17 cellular contexts compared by ENCODE assay signal in genomic region chr1:151176514-151177045, GRCh38. TPM values are rescaled to one million over a fixed set of nuclear protein-coding genes. Genes with fewer than 3 reads are reported as not detected.
A peak's percentile ranks its signal among the peaks of the same experiment; 100 is the strongest.
DNase-seq lines count a peak whose midpoint lies in the region; ATAC-seq and TF ChIP-seq lines count a peak whose summit lies in the region.
"Had no signal": no experiment of that assay in that cellular context is flagged by ENCODE, and none has a peak within 500 bp of the region (broad histone marks: within the 10 kb centered on the region; RNA-seq: fewer than 3 reads in every experiment).

No MANE protein-coding gene starts in this region.

- H3K4me3 ChIP-seq in gastroesophageal sphincter: no peak overlapping the region

- H3K9me3 Mint-ChIP-seq in activated naive CD4-positive, alpha-beta T cell treated with anti-CD3 and anti-CD28 coated beads, Interleukin-2, amount 10 ng/mL, durations not matched to agents 7 days and 5 days: no peaks in the 10 kb centered on the region
- no peaks in the 10 kb centered on the region for H3K9me3 Mint-ChIP-seq in activated naive CD4-positive, alpha-beta T cell treated with anti-CD3 and anti-CD28 coated beads, Interleukin-2, amount 50 U/mL, for 72 hours
- H3K9me3 Mint-ChIP-seq in activated T-helper 1 cell treated with anti-CD3 and anti-CD28 coated beads, Interleukin-12 subunit alpha, Interleukin-12 subunit beta, Interleukin-2, Interleukin-4 antibody, amounts not matched to agents 30 ng/mL and 10 ng/mL and 1 ng/mL, durations not matched to agents 14 hours and 24 hours and 36 hours: no peaks in the 10 kb centered on the region
- no peaks in the 10 kb centered on the region for H3K9me3 Mint-ChIP-seq in stimulated activated effector memory CD8-positive, alpha-beta T cell treated with anti-CD3 and anti-CD28 coated beads, Interleukin-12 subunit alpha, Interleukin-12 subunit beta, amount 100 ng/mL, for 72 hours
- H3K9me3 Mint-ChIP-seq: HFFc6 had no signal

- TF ChIP-seq EP300 in gastroesophageal sphincter (IDR thresholded peaks at IDR 0.05): no peak

- H3K27ac Mint-ChIP-seq in activated naive CD4-positive, alpha-beta T cell treated with anti-CD3 and anti-CD28 coated beads, Interleukin-2, amount 10 ng/mL, durations not matched to agents 7 days and 5 days: peak overlapping the region; percentile 47
- peak overlapping the region in 1 of 2 donors; percentile 70 for H3K27ac Mint-ChIP-seq in activated naive CD4-positive, alpha-beta T cell treated with anti-CD3 and anti-CD28 coated beads, Interleukin-2, amount 50 U/mL, for 72 hours
- peak overlapping the region; percentile 66 for H3K27ac Mint-ChIP-seq in activated T-helper 1 cell treated with anti-CD3 and anti-CD28 coated beads, Interleukin-12 subunit alpha, Interleukin-12 subunit beta, Interleukin-2, Interleukin-4 antibody, amounts not matched to agents 30 ng/mL and 10 ng/mL and 1 ng/mL, durations not matched to agents 14 hours and 24 hours and 36 hours
- H3K27ac Mint-ChIP-seq in stimulated activated effector memory CD8-positive, alpha-beta T cell treated with anti-CD3 and anti-CD28 coated beads, Interleukin-12 subunit alpha, Interleukin-12 subunit beta, amount 100 ng/mL, for 72 hours: peak overlapping the region; percentile 75

- peak overlapping the region in 3 of 4 donors; percentile 57 to 79 (median 59) for H3K27ac ChIP-seq in gastroesophageal sphincter
- H3K27ac ChIP-seq: C4-2B had no signal

- intact Hi-C loops in activated T-helper 1 cell treated with anti-CD3 and anti-CD28 coated beads, Interleukin-12 subunit alpha, Interleukin-12 subunit beta, Interleukin-2, Interleukin-4 antibody, amounts not matched to agents 30 ng/mL and 10 ng/mL and 1 ng/mL, durations not matched to agents 14 hours and 24 hours and 36 hours (cut with micrococcal nuclease): no loop called here

- no peaks in the 10 kb centered on the region for H3K9me3 ChIP-seq in gastroesophageal sphincter
- H3K9me3 ChIP-seq: Caco-2 had no signal

- TF ChIP-seq CTCF in gastroesophageal sphincter (IDR thresholded peaks at IDR 0.05): no peak

- H3K4me1 ChIP-seq in gastroesophageal sphincter: peaks cover 0 to 30% (median 10%) of the 10 kb centered on the region in 3 donors
- H3K4me1 ChIP-seq: Caco-2 had no signal

- no peak for ATAC-seq in activated naive CD4-positive, alpha-beta T cell treated with anti-CD3 and anti-CD28 coated beads, Interleukin-2, amount 50 U/mL, for 72 hours
- ATAC-seq in gastroesophageal sphincter (no peak), GM19035 (IDR thresholded peaks at IDR 0.05; ENCODE audit: unreplicated experiment) (no peak), HG03039 (IDR thresholded peaks at IDR 0.05; ENCODE audit: unreplicated experiment) (no peak), HG03378 (IDR thresholded peaks at IDR 0.05; ENCODE audit: unreplicated experiment) (no peak)
- ATAC-seq in stimulated activated effector memory CD8-positive, alpha-beta T cell treated with anti-CD3 and anti-CD28 coated beads, Interleukin-12 subunit alpha, Interleukin-12 subunit beta, amount 100 ng/mL, for 72 hours: no peak

- no peaks in the 10 kb centered on the region for H3K27me3 ChIP-seq in gastroesophageal sphincter

- H3K4me3 Mint-ChIP-seq in activated naive CD4-positive, alpha-beta T cell treated with anti-CD3 and anti-CD28 coated beads, Interleukin-2, amount 10 ng/mL, durations not matched to agents 7 days and 5 days: no peak overlapping the region
- H3K4me3 Mint-ChIP-seq in activated T-helper 1 cell treated with anti-CD3 and anti-CD28 coated beads, Interleukin-12 subunit alpha, Interleukin-12 subunit beta, Interleukin-2, Interleukin-4 antibody, amounts not matched to agents 30 ng/mL and 10 ng/mL and 1 ng/mL, durations not matched to agents 14 hours and 24 hours and 36 hours: no peak overlapping the region
- no peak overlapping the region for H3K4me3 Mint-ChIP-seq in stimulated activated effector memory CD8-positive, alpha-beta T cell treated with anti-CD3 and anti-CD28 coated beads, Interleukin-12 subunit alpha, Interleukin-12 subunit beta, amount 100 ng/mL, for 72 hours
- H3K4me3 Mint-ChIP-seq: HFFc6 had no signal

- H3K4me1 Mint-ChIP-seq in activated naive CD4-positive, alpha-beta T cell treated with anti-CD3 and anti-CD28 coated beads, Interleukin-2, amount 10 ng/mL, durations not matched to agents 7 days and 5 days: no peaks in the 10 kb centered on the region
- peaks cover 4% of the 10 kb centered on the region for H3K4me1 Mint-ChIP-seq in activated T-helper 1 cell treated with anti-CD3 and anti-CD28 coated beads, Interleukin-12 subunit alpha, Interleukin-12 subunit beta, Interleukin-2, Interleukin-4 antibody, amounts not matched to agents 30 ng/mL and 10 ng/mL and 1 ng/mL, durations not matched to agents 14 hours and 24 hours and 36 hours (ENCODE audit: low read depth)
- peaks cover 12% of the 10 kb centered on the region for H3K4me1 Mint-ChIP-seq in stimulated activated effector memory CD8-positive, alpha-beta T cell treated with anti-CD3 and anti-CD28 coated beads, Interleukin-12 subunit alpha, Interleukin-12 subunit beta, amount 100 ng/mL, for 72 hours

- CTCF ChIA-PET in activated naive CD4-positive, alpha-beta T cell treated with anti-CD3 and anti-CD28 coated beads, Interleukin-2, amount 10 ng/mL, durations not matched to agents 7 days and 5 days (lab: Charles Lee): interaction anchor here (0.6 to 1.4 kb wide), 5 partner anchors 8 to 485 kb away, joined by 3 to 4 read pairs (median 4); partner anchors contain the start of genes LYSMD1 and SCNM1

- DNase-seq in activated naive CD4-positive, alpha-beta T cell treated with anti-CD3 and anti-CD28 coated beads, Interleukin-2, amount 10 ng/mL, durations not matched to agents 7 days and 5 days: no peak
- no peak for DNase-seq in activated naive CD4-positive, alpha-beta T cell treated with anti-CD3 and anti-CD28 coated beads, Interleukin-2, amount 50 U/mL, for 72 hours (ENCODE audit: low spot score in 2 of 2)
- no peak for DNase-seq in activated T-helper 1 cell treated with anti-CD3 and anti-CD28 coated beads, Interleukin-12 subunit alpha, Interleukin-12 subunit beta, Interleukin-2, Interleukin-4 antibody, amounts not matched to agents 30 ng/mL and 10 ng/mL and 1 ng/mL, durations not matched to agents 14 hours and 24 hours and 36 hours (ENCODE audit: low spot score)
- DNase-seq in stimulated activated effector memory CD8-positive, alpha-beta T cell treated with anti-CD3 and anti-CD28 coated beads, Interleukin-12 subunit alpha, Interleukin-12 subunit beta, amount 100 ng/mL, for 72 hours (ENCODE audit: low spot score in 2 of 2): no peak
- DNase-seq: GOT3, HFFc6, NCI-H1417, NCI-H1930, SIG-M5 had no signal

- peaks cover 55% of the 10 kb centered on the region for H3K36me3 Mint-ChIP-seq in activated naive CD4-positive, alpha-beta T cell treated with anti-CD3 and anti-CD28 coated beads, Interleukin-2, amount 10 ng/mL, durations not matched to agents 7 days and 5 days
- H3K36me3 Mint-ChIP-seq in activated naive CD4-positive, alpha-beta T cell treated with anti-CD3 and anti-CD28 coated beads, Interleukin-2, amount 50 U/mL, for 72 hours: peaks cover 10 to 13% of the 10 kb centered on the region in 2 donors
- H3K36me3 Mint-ChIP-seq in activated T-helper 1 cell treated with anti-CD3 and anti-CD28 coated beads, Interleukin-12 subunit alpha, Interleukin-12 subunit beta, Interleukin-2, Interleukin-4 antibody, amounts not matched to agents 30 ng/mL and 10 ng/mL and 1 ng/mL, durations not matched to agents 14 hours and 24 hours and 36 hours (ENCODE audit: low read depth): peaks cover 47% of the 10 kb centered on the region
- H3K36me3 Mint-ChIP-seq in stimulated activated effector memory CD8-positive, alpha-beta T cell treated with anti-CD3 and anti-CD28 coated beads, Interleukin-12 subunit alpha, Interleukin-12 subunit beta, amount 100 ng/mL, for 72 hours: peaks cover 97% of the 10 kb centered on the region

- WGBS in gastroesophageal sphincter (ENCODE audit: low coverage in 1 of 2), 2 donors: 80 to 90% methylated on average over 2 to 9 of the region's 17 CpGs

- no peaks in the 10 kb centered on the region for H3K27me3 Mint-ChIP-seq in activated naive CD4-positive, alpha-beta T cell treated with anti-CD3 and anti-CD28 coated beads, Interleukin-2, amount 10 ng/mL, durations not matched to agents 7 days and 5 days
- no peaks in the 10 kb centered on the region for H3K27me3 Mint-ChIP-seq in activated T-helper 1 cell treated with anti-CD3 and anti-CD28 coated beads, Interleukin-12 subunit alpha, Interleukin-12 subunit beta, Interleukin-2, Interleukin-4 antibody, amounts not matched to agents 30 ng/mL and 10 ng/mL and 1 ng/mL, durations not matched to agents 14 hours and 24 hours and 36 hours (ENCODE audit: insufficient read depth)

- H3K36me3 ChIP-seq in gastroesophageal sphincter: peaks cover 0 to 93% of the 10 kb centered on the region in 2 donors

- TF ChIP-seq POLR2A in gastroesophageal sphincter (IDR thresholded peaks at IDR 0.05): no peak

RNA-seq across cellular contexts. Expression of gene TMOD4, which starts 0.8 kb away (rescaled TPM):
- total RNA-seq in activated naive CD4-positive, alpha-beta T cell treated with anti-CD3 and anti-CD28 coated beads, Interleukin-2, amount 50 U/mL, for 72 hours: under 1 TPM; 0.77 to 0.78 TPM
- total RNA-seq in activated T-helper 1 cell treated with anti-CD3 and anti-CD28 coated beads, Interleukin-12 subunit alpha, Interleukin-12 subunit beta, Interleukin-2, Interleukin-4 antibody, amounts not matched to agents 30 ng/mL and 10 ng/mL and 1 ng/mL, durations not matched to agents 14 hours and 24 hours and 36 hours: 2.6 and 2.9 TPM in 2 replicates
- total RNA-seq in gastroesophageal sphincter: 1 to 10 TPM in 1 of 4 donors, not detected in 3; 2.2 TPM
- total RNA-seq: NCI-H460 had no signal

RNA-seq across cellular contexts. Expression of gene SCNM1, which starts 10.6 kb away (rescaled TPM):
- total RNA-seq in activated naive CD4-positive, alpha-beta T cell treated with anti-CD3 and anti-CD28 coated beads, Interleukin-2, amount 50 U/mL, for 72 hours: 10 to 100 TPM; 62.3 to 83.9 TPM
- total RNA-seq in activated T-helper 1 cell treated with anti-CD3 and anti-CD28 coated beads, Interleukin-12 subunit alpha, Interleukin-12 subunit beta, Interleukin-2, Interleukin-4 antibody, amounts not matched to agents 30 ng/mL and 10 ng/mL and 1 ng/mL, durations not matched to agents 14 hours and 24 hours and 36 hours: 111 and 117 TPM in 2 replicates
- total RNA-seq in gastroesophageal sphincter: 10 to 100 TPM; 18.7 to 32.0 (median 25.6) TPM

RNA-seq across cellular contexts. Expression of gene LYSMD1, which starts 10.9 kb away (rescaled TPM):
- total RNA-seq in activated naive CD4-positive, alpha-beta T cell treated with anti-CD3 and anti-CD28 coated beads, Interleukin-2, amount 50 U/mL, for 72 hours: 10 to 100 TPM in 1 of 2 donors, 1 to 10 TPM in 1; 3.8 to 36.1 TPM
- total RNA-seq in activated T-helper 1 cell treated with anti-CD3 and anti-CD28 coated beads, Interleukin-12 subunit alpha, Interleukin-12 subunit beta, Interleukin-2, Interleukin-4 antibody, amounts not matched to agents 30 ng/mL and 10 ng/mL and 1 ng/mL, durations not matched to agents 14 hours and 24 hours and 36 hours: 4.0 and 5.0 TPM in 2 replicates
- total RNA-seq in gastroesophageal sphincter: 10 to 100 TPM; 14.0 to 28.6 (median 14.4) TPM

RNA-seq across cellular contexts. Expression of gene VPS72, which starts 13.4 kb away (rescaled TPM):
- 10 to 100 TPM; 61.3 to 67.0 TPM for total RNA-seq in activated naive CD4-positive, alpha-beta T cell treated with anti-CD3 and anti-CD28 coated beads, Interleukin-2, amount 50 U/mL, for 72 hours
- 90.0 and 96.4 TPM in 2 replicates for total RNA-seq in activated T-helper 1 cell treated with anti-CD3 and anti-CD28 coated beads, Interleukin-12 subunit alpha, Interleukin-12 subunit beta, Interleukin-2, Interleukin-4 antibody, amounts not matched to agents 30 ng/mL and 10 ng/mL and 1 ng/mL, durations not matched to agents 14 hours and 24 hours and 36 hours
- total RNA-seq in gastroesophageal sphincter: 10 to 100 TPM; 46.4 to 82.0 (median 66.5) TPM

RNA-seq across cellular contexts. Expression of gene TNFAIP8L2, which starts 20.1 kb away (rescaled TPM):
- 10 to 100 TPM in 1 of 2 donors, 1 to 10 TPM in 1; 6.9 to 18.5 TPM for total RNA-seq in activated naive CD4-positive, alpha-beta T cell treated with anti-CD3 and anti-CD28 coated beads, Interleukin-2, amount 50 U/mL, for 72 hours
- total RNA-seq in activated T-helper 1 cell treated with anti-CD3 and anti-CD28 coated beads, Interleukin-12 subunit alpha, Interleukin-12 subunit beta, Interleukin-2, Interleukin-4 antibody, amounts not matched to agents 30 ng/mL and 10 ng/mL and 1 ng/mL, durations not matched to agents 14 hours and 24 hours and 36 hours: 38.0 and 38.5 TPM in 2 replicates
- total RNA-seq in gastroesophageal sphincter: 1 to 10 TPM in 3 of 4 donors, under 1 TPM in 1; 0.85 to 7.2 (median 4.4) TPM
- total RNA-seq: A172, Caco-2, HFFc6, NCI-H460 had no signal
